ENCODE assay signal across 12 cellular contexts in the genomic region with DNA sequence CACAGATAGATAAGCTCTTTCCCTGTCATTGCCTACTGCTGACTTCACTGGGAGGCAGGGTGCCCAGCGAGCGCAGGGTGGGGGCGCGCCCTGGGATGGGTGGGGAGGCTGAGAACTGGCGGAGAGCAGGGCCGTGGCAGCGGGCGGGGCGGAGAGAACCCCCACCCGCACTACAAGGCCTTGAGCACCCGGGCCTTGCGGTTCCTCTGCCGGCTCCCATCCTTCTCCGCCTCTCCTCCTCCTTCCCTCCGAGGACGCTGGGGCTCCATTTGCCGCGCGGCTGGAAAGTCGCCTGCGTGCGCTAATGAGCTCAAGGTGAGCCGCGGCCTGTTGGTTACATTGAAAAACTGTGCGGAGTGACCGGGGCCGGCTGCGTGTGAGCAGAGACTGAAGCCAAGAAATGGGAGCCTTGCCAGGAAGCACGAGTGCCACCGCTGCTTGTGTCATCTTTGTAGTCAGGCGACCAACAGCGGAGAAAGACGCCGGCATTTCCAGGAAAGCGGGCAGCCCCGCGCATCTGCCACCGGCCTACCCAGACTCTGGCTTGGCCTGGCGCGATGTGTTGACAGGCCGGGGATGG.
A peak's percentile ranks its signal among the peaks of the same experiment; 100 is the strongest.
DNase-seq lines count a peak whose midpoint lies in the region; ATAC-seq and TF ChIP-seq lines count a peak whose summit lies in the region.
"Had no signal": no experiment of that assay in that cellular context is flagged by ENCODE, and none has a peak within 500 bp of the region (broad histone marks: within the 10 kb centered on the region; RNA-seq: fewer than 3 reads in every experiment).

No MANE protein-coding gene starts in this region.

- H3K9me3 ChIP-seq in heart left ventricle (no peaks in the 10 kb centered on the region), psoas muscle (no peaks in the 10 kb centered on the region)
- H3K9me3 ChIP-seq: right lobe of liver had no signal

- H3K4me1 ChIP-seq in heart left ventricle (peaks cover 0 to 15% (median 0%) of the 10 kb centered on the region in 12 donors), psoas muscle (no peaks in the 10 kb centered on the region)
- H3K4me1 ChIP-seq: right lobe of liver had no signal

- peak; percentile 55 to 86 (median 83) for ATAC-seq in heart left ventricle
- no peak for ATAC-seq in psoas muscle
- no peak for ATAC-seq in GM21619 (IDR thresholded peaks at IDR 0.05; ENCODE audit: unreplicated experiment)
- no peak for ATAC-seq in HG02763 (IDR thresholded peaks at IDR 0.05; ENCODE audit: unreplicated experiment)

- H3K4me3 ChIP-seq in H7 (ENCODE audit: insufficient read depth, low read depth, low read length), result no peak overlapping the region; the same call in 1 of the 2 replicates
- H3K4me3 ChIP-seq in heart left ventricle, result peak overlapping the region in 10 of 12 donors; percentile 18 to 46 (median 39)
- peak overlapping the region; percentile 15 for H3K4me3 ChIP-seq in psoas muscle
- H3K4me3 ChIP-seq: right lobe of liver had no signal

- intact Hi-C loops in heart left ventricle (cut with DNase I) (loop anchor here in 1 of 10 donors (1.0 kb wide), 1 partner anchor 39 kb away; no protein-coding TSS in a partner anchor), psoas muscle (cut with DNase I) (no loop called here)

- H3K36me3 ChIP-seq in H7 (replicated peaks; ENCODE audit: control insufficient read depth, insufficient read depth, low read length), result no peaks in the 10 kb centered on the region
- H3K36me3 ChIP-seq in heart left ventricle, result no peaks in the 10 kb centered on the region
- H3K36me3 ChIP-seq in psoas muscle (ENCODE audit: insufficient read depth in 1 of 2, low read depth in 1 of 2), result no peaks in the 10 kb centered on the region
- H3K36me3 ChIP-seq: right lobe of liver had no signal

- 7 to 28% (median 11%) methylated on average over 25 to 41 of the region's 41 CpGs for WGBS in heart left ventricle, 4 donors
- 21 to 27% (median 23%) methylated on average over 36 to 41 of the region's 41 CpGs for WGBS in psoas muscle, 3 donors

- no peak for TF ChIP-seq POLR2A in heart left ventricle (IDR thresholded peaks at IDR 0.05)

- H3K27ac ChIP-seq in VCaP (peak overlapping the region; percentile 25; the same call in 1 of the 2 replicates), heart left ventricle (peak overlapping the region in 10 of 12 donors; percentile 6 to 87 (median 56)), psoas muscle (no peak overlapping the region)
- H3K27ac ChIP-seq: right lobe of liver had no signal

- TF ChIP-seq CTCF in VCaP (conservative IDR thresholded peaks at IDR 0.05) (no peak), heart left ventricle (IDR thresholded peaks at IDR 0.05) (no peak), psoas muscle (IDR thresholded peaks at IDR 0.05) (no peak)

- H3K27me3 ChIP-seq in H7 (ENCODE audit: control insufficient read depth, insufficient read depth, low read length), result no peaks in the 10 kb centered on the region
- H3K27me3 ChIP-seq in heart left ventricle, result peaks cover 0 to 10% (median 0%) of the 10 kb centered on the region in 9 donors
- no peaks in the 10 kb centered on the region for H3K27me3 ChIP-seq in psoas muscle (ENCODE audit: insufficient read depth in 3 of 3, low read length in 2 of 3)

- peak; percentile 17 for DNase-seq in H7
- peak; percentile 19 to 61 (median 58) for DNase-seq in heart left ventricle
- DNase-seq in psoas muscle, result peak in 1 of 2 donors; percentile 44
- DNase-seq in superior temporal gyrus (ENCODE audit: extremely low spot score), result no peak
- no peak for DNase-seq in germinal center (ENCODE audit: low spot score)
- DNase-seq: foreskin fibroblast; immature natural killer cell; NK-92 treated with Interleukin-12 subunit alpha and Interleukin-12 subunit beta, amount 100 ng/mL, for 24 hours had no signal

Comparison
In these comparisons a context has a peak if more than half of its experiments do, and no peak if none do; other contexts are left out.
1. DNase-seq: peak in H7 (single experiment) and heart left ventricle (5 of 5); none in superior temporal gyrus (single experiment) and germinal center (single experiment).
2. ATAC-seq: peak in heart left ventricle (4 of 4); none in psoas muscle (0 of 4), GM21619 (single experiment) and HG02763 (single experiment).